In genomic region chr5:78622302-78622971, GRCh38 we compare ENCODE assay signal across 18 cellular contexts. TPM values are rescaled to one million over a fixed set of nuclear protein-coding genes. Genes with fewer than 3 reads are reported as not detected.
A peak's percentile ranks its signal among the peaks of the same experiment; 100 is the strongest.
DNase-seq lines count a peak whose midpoint lies in the region; ATAC-seq and TF ChIP-seq lines count a peak whose summit lies in the region.
"Had no signal": no experiment of that assay in that cellular context is flagged by ENCODE, and none has a peak within 500 bp of the region (broad histone marks: within the 10 kb centered on the region; RNA-seq: fewer than 3 reads in every experiment).

No MANE protein-coding gene starts in this region.

- peaks cover 66% of the 10 kb centered on the region for H3K36me3 Mint-ChIP-seq in nephron (ENCODE audit: low read depth)
- H3K36me3 Mint-ChIP-seq: CD14-positive monocyte had no signal

- no peak for DNase-seq in cardiac muscle cell (ENCODE audit: low read depth in 1 of 2, low spot score in 1 of 2)
- DNase-seq in right atrium auricular region (ENCODE audit: low spot score), result no peak
- DNase-seq in breast epithelium (ENCODE audit: low spot score in 2 of 2), result no peak
- no peak for DNase-seq in T-helper 2 cell
- no peak for DNase-seq in NCI-H146 (lab: John Stamatoyannopoulos, UW)
- DNase-seq in nucleus accumbens (lab: John Stamatoyannopoulos, UW), result no peak
- DNase-seq: DMS79, HCEC 1CT, NCI-H1694 treated with DMSO at 0.1 percent for 48 hours, NCI-H2081 treated with DMSO at 0.1 percent for 48 hours, NCI-H2171 treated with DMSO at 0.1 percent for 48 hours, NCI-H446, NCI-H526 had no signal

- H3K4me3 ChIP-seq in cardiac muscle cell (no peak overlapping the region), right atrium auricular region (no peak overlapping the region), breast epithelium (no peak overlapping the region)
- H3K4me3 ChIP-seq: SJSA1 had no signal

- H3K27ac Mint-ChIP-seq in nephron, result peak overlapping the region; percentile 51 to 94 (median 92)
- H3K27ac Mint-ChIP-seq: CD14-positive monocyte had no signal

- H3K27me3 Mint-ChIP-seq in nephron (ENCODE audit: low read depth), result no peaks in the 10 kb centered on the region

- intact Hi-C loops in breast epithelium (cut with DNase I; ENCODE audit: low total_unique reads), result no loop called here

- no peaks in the 10 kb centered on the region for H3K9me3 ChIP-seq in cardiac muscle cell (ENCODE audit: low read depth)
- peaks cover 0 to 6% of the 10 kb centered on the region in 2 donors for H3K9me3 ChIP-seq in right atrium auricular region
- H3K9me3 ChIP-seq in breast epithelium, result peaks cover 4 to 6% of the 10 kb centered on the region in 2 donors
- H3K9me3 ChIP-seq: SJSA1 had no signal

- peaks cover 51% of the 10 kb centered on the region for H3K4me1 Mint-ChIP-seq in nephron

- H3K27me3 ChIP-seq in cardiac muscle cell (no peaks in the 10 kb centered on the region), right atrium auricular region (no peaks in the 10 kb centered on the region), breast epithelium (no peaks in the 10 kb centered on the region)
- H3K27me3 ChIP-seq: SJSA1 had no signal

- H3K36me3 ChIP-seq in cardiac muscle cell, result peaks cover 19% of the 10 kb centered on the region
- no peaks in the 10 kb centered on the region for H3K36me3 ChIP-seq in right atrium auricular region
- H3K36me3 ChIP-seq in breast epithelium, result no peaks in the 10 kb centered on the region

- H3K27ac ChIP-seq in cardiac muscle cell, result peak overlapping the region; percentile 83
- H3K27ac ChIP-seq in right atrium auricular region, result no peak overlapping the region
- H3K27ac ChIP-seq in breast epithelium, result peak overlapping the region; percentile 3 to 13
- H3K27ac ChIP-seq: SJSA1 had no signal

- no peak overlapping the region for H3K4me3 Mint-ChIP-seq in nephron
- H3K4me3 Mint-ChIP-seq: CD14-positive monocyte had no signal

- H3K9me3 Mint-ChIP-seq in nephron, result peaks cover 14% of the 10 kb centered on the region

- no peak for TF ChIP-seq POLR2A in breast epithelium (IDR thresholded peaks at IDR 0.05)

- H3K4me1 ChIP-seq in cardiac muscle cell (ENCODE audit: low read depth) (peaks cover 69% of the 10 kb centered on the region), right atrium auricular region (peaks cover 0 to 28% of the 10 kb centered on the region in 2 donors), breast epithelium (no peaks in the 10 kb centered on the region)

- no peak for ATAC-seq in HG02981 (IDR thresholded peaks at IDR 0.05; ENCODE audit: unreplicated experiment)
- ATAC-seq: Right ventricle myocardium inferior had no signal

- no peak for TF ChIP-seq CTCF in cardiac muscle cell (IDR thresholded peaks at IDR 0.05; ENCODE audit: low read depth, low read length)
- TF ChIP-seq CTCF in right atrium auricular region (IDR thresholded peaks at IDR 0.05), result no peak
- TF ChIP-seq CTCF in breast epithelium (IDR thresholded peaks at IDR 0.05), result no peak
- no peak for TF ChIP-seq CTCF in nephron (IDR thresholded peaks at IDR 0.05; ENCODE audit: unreplicated experiment in 3 of 3)

RNA-seq across cellular contexts. Expression of gene LHFPL2, which starts 26.1 kb away (rescaled TPM):
- total RNA-seq in cardiac muscle cell (126 TPM in 2 replicates), right atrium auricular region (10 to 100 TPM in 1 of 2 donors, 1 to 10 TPM in 1; 9.9 to 15.9 TPM), breast epithelium (10 to 100 TPM; 36.8 to 61.8 (median 41.3) TPM)
- 96.6 and 101 TPM in 2 replicates for polyA plus RNA-seq in cardiac muscle cell

Comparison
In these comparisons a context has a peak if more than half of its experiments do, and no peak if none do; other contexts are left out.
1. H3K27ac ChIP-seq: peak in cardiac muscle cell (single experiment) and breast epithelium (2 of 2); none in right atrium auricular region (0 of 2).